Comparison of ENCODE assay signal across 8 cellular contexts in the genomic region with DNA sequence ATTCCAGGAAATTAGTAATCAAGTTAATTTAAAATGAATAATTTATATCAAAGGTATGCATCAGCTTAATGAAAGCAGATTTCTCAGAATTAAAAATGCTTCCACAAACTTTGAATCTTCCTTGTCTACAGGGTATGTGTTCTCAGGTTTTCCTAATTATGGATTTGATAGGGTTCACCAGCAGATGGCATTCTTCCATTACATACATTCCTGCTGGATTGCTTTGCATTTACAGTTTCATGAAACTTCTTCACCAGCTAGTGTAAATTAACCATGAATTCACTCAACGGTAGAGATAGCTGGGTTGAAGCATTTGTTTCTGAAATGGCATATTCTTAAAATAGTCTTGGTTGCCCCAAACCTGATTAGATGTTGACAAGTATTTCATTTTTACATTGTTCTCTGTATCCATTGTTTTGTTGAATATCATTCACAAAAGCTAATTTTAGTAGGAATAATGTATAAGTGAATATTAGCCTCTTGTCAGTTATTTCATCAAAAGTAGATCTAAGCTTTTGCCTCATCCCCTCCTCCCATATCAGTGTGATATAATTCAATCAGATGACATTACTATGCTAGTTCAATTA.
DNase-seq lines count a peak whose midpoint lies in the region; TF ChIP-seq lines count a peak whose summit lies in the region.

No MANE protein-coding gene starts in this region.

- H4K20me1 ChIP-seq in Karpas-422 (ENCODE audit: insufficient read depth, low read depth, low read length) (no peaks in the 10 kb centered on the region), smooth muscle cell (ENCODE audit: low read depth) (no peaks in the 10 kb centered on the region)

- H3K36me3 ChIP-seq in Karpas-422 (ENCODE audit: insufficient read depth, low read length) (no peaks in the 10 kb centered on the region), smooth muscle cell (ENCODE audit: low read depth) (no peaks in the 10 kb centered on the region)

- no peaks in the 10 kb centered on the region for H3K4me1 ChIP-seq in Karpas-422 (ENCODE audit: low read length)
- no peaks in the 10 kb centered on the region for H3K4me1 ChIP-seq in smooth muscle cell (ENCODE audit: low read depth)

- no peak overlapping the region for H2AFZ ChIP-seq in Karpas-422 (ENCODE audit: low read length)
- H2AFZ ChIP-seq in smooth muscle cell (ENCODE audit: low read depth) = no peak overlapping the region

- WGBS in smooth muscle cell (ENCODE audit: low lambda C conversion rate) = 7% methylated on average over 1 of the region's 1 CpG

- POLR2A ChIA-PET in RWPE1 (lab: Yijun Ruan, JAX; ENCODE audit: low non-redundant PET) = no interaction called here

- H3K79me2 ChIP-seq in Karpas-422 (ENCODE audit: low read length) = no peaks in the 10 kb centered on the region
- no peaks in the 10 kb centered on the region for H3K79me2 ChIP-seq in smooth muscle cell (ENCODE audit: low read depth)

- H3K4me2 ChIP-seq in Karpas-422 (ENCODE audit: low read depth, low read length, poor library complexity, severe bottlenecking) = no peak overlapping the region
- no peak overlapping the region for H3K4me2 ChIP-seq in smooth muscle cell

- H3K27ac ChIP-seq in Karpas-422 (ENCODE audit: low read length) = no peak overlapping the region
- H3K27ac ChIP-seq in RWPE1 = no peak overlapping the region
- H3K27ac ChIP-seq in smooth muscle cell (ENCODE audit: low read depth) = no peak overlapping the region

- H3F3A ChIP-seq in smooth muscle cell (ENCODE audit: low read depth) = no peaks in the 10 kb centered on the region

- H3K9ac ChIP-seq in Karpas-422 (ENCODE audit: low read length) (no peak overlapping the region), smooth muscle cell (ENCODE audit: low read depth) (no peak overlapping the region)

- H3K4me3 ChIP-seq in Karpas-422 (ENCODE audit: low read length) (no peak overlapping the region), fibroblast of the aortic adventitia (ENCODE audit: low read depth, low read length) (no peak overlapping the region), smooth muscle cell (no peak overlapping the region)

- CTCF ChIA-PET in RWPE1 (lab: Yijun Ruan, JAX) = interaction anchor here (0.5 to 1.5 kb wide), 13 partner anchors 11 to 1405 kb away, joined by 3 to 7 read pairs (median 3); no protein-coding TSS in a partner anchor

- DNase-seq in Daoy (ENCODE audit: low read depth) = peak; percentile 45
- DNase-seq in Karpas-422 = peak; percentile 55
- DNase-seq in RWPE1 (ENCODE audit: low spot score) = peak; percentile 62
- peak; percentile 66 for DNase-seq in fibroblast of the aortic adventitia (ENCODE audit: low read depth)
- DNase-seq in smooth muscle cell (lab: John Stamatoyannopoulos, UW; ENCODE audit: unreplicated experiment) = no peak
- DNase-seq in NCI-H1048 (lab: John Stamatoyannopoulos, UW) = no peak
- DNase-seq in activated T-cell treated with anti-CD3 and anti-CD28 coated beads, Interleukin-2, amount 50 U/mL, for 48 hours = no peak
- no peak for DNase-seq in activated effector memory CD4-positive, alpha-beta T cell treated with anti-CD3 and anti-CD28 coated beads, Interleukin-2, amount 50 U/mL, for 16 hours

- no peaks in the 10 kb centered on the region for H3K27me3 ChIP-seq in Karpas-422 (ENCODE audit: low read length)
- peaks cover 16% of the 10 kb centered on the region for H3K27me3 ChIP-seq in smooth muscle cell (ENCODE audit: low read depth)

- TF ChIP-seq CTCF in RWPE1 (conservative IDR thresholded peaks at IDR 0.05; ENCODE audit: low read depth) = peak; percentile 69
- TF ChIP-seq CTCF in fibroblast of the aortic adventitia (IDR thresholded peaks at IDR 0.05; ENCODE audit: insufficient read depth, low read length) = peak; percentile 51
- peak; percentile 66 for TF ChIP-seq CTCF in smooth muscle cell (IDR thresholded peaks at IDR 0.05; ENCODE audit: borderline replicate concordance, insufficient read depth, poor library complexity, severe bottlenecking)

- H3K9me3 ChIP-seq in Karpas-422 (ENCODE audit: low read length) (no peaks in the 10 kb centered on the region), smooth muscle cell (replicated peaks; ENCODE audit: low read depth) (no peaks in the 10 kb centered on the region)

- no peaks in the 10 kb centered on the region for H3K9me2 ChIP-seq in Karpas-422 (replicated peaks; ENCODE audit: insufficient read depth, low read length)

Comparison
In these comparisons a context has a peak if more than half of its experiments do, and no peak if none do; other contexts are left out.
1. DNase-seq: peak in Daoy (single experiment), Karpas-422 (single experiment), RWPE1 (single experiment) and fibroblast of the aortic adventitia (single experiment); none in smooth muscle cell (single experiment), NCI-H1048 (single experiment), activated T-cell treated with anti-CD3 and anti-CD28 coated beads, Interleukin-2, amount 50 U/mL, for 48 hours (0 of 2) and activated effector memory CD4-positive, alpha-beta T cell treated with anti-CD3 and anti-CD28 coated beads, Interleukin-2, amount 50 U/mL, for 16 hours (single experiment).
2. Peak in every context shown above with its lines, with median percentiles within 50 percentile points of each other: CTCF ChIP-seq.